Comparison of ENCODE assay signal across 8 cellular contexts in genomic region chr7:107579881-107580715, GRCh38. TPM values are rescaled to one million over a fixed set of nuclear protein-coding genes. Genes with fewer than 3 reads are reported as not detected.
DNase-seq lines count a peak whose midpoint lies in the region; ATAC-seq and TF ChIP-seq lines count a peak whose summit lies in the region.

Gene BCAP29 (plus strand): TSS chr7:107580246. CDS start chr7:107580773, 527 bp downstream.

- no peaks in the 10 kb centered on the region for H3K9me3 ChIP-seq in duodenal mucosa (ENCODE audit: control insufficient read depth in 1 of 2, low read length in 2 of 2)

- DNase-seq in BJ (ENCODE audit: low read depth) (no peak), NCI-H526 treated with DMSO at 0.1 percent for 48 hours (lab: John Stamatoyannopoulos, UW) (peak; percentile 92), lower leg skin (ENCODE audit: low spot score in 2 of 2) (peak; percentile 44 to 94)
- peak; percentile 47 to 49 for DNase-seq in activated CD4-positive, alpha-beta T cell treated with anti-CD3 and anti-CD28 coated beads, Interleukin-2, amount 50 U/mL, for 4 hours
- peak; percentile 61 to 69 for DNase-seq in stimulated activated CD4-positive, alpha-beta T cell treated with anti-CD3 and anti-CD28 coated beads, Interleukin-4, amount 100 ng/mL, for 48 hours (ENCODE audit: low read depth in 2 of 2)

- peak; percentile 23; the same call in 1 of the 2 replicates for TF ChIP-seq CTCF in BJ (IDR thresholded peaks at IDR 0.05; ENCODE audit: insufficient read depth, low read depth, low read length)
- no peak for TF ChIP-seq CTCF in lower leg skin (IDR thresholded peaks at IDR 0.05)

- intact Hi-C loops in lower leg skin (cut with DNase I; ENCODE audit: low total_unique reads) = no loop called here

- H3K4me3 ChIP-seq in BJ (ENCODE audit: low read depth, low read length) = peak within 1 kb of the TSS; percentile 69
- peak within 1 kb of the TSS; percentile 88 to 94 for H3K4me3 ChIP-seq in duodenal mucosa (ENCODE audit: low read depth in 1 of 2, low read length in 2 of 2)
- H3K4me3 ChIP-seq in lower leg skin (ENCODE audit: low read depth, poor library complexity, severe bottlenecking) = peak within 1 kb of the TSS; percentile 90

- H3K27me3 ChIP-seq in BJ (ENCODE audit: control insufficient read depth, insufficient read depth, low read length) (no peaks in the 10 kb centered on the region), duodenal mucosa (ENCODE audit: control insufficient read depth in 1 of 2, insufficient read depth in 2 of 2, low read length in 2 of 2) (no peaks in the 10 kb centered on the region)

- no peak for TF ChIP-seq POLR2A in lower leg skin (IDR thresholded peaks at IDR 0.05)

- 1% methylated on average over 35 to 68 of the region's 89 CpGs for WGBS in lower leg skin, 2 donors

- CTCF ChIA-PET in BJ (lab: Yijun Ruan, JAX) = interaction anchor here (0.7 to 1.4 kb wide), 2 partner anchors 117 to 147 kb away, joined by 3 read pairs; no protein-coding TSS in a partner anchor

- POLR2A ChIA-PET in BJ (lab: Charles Lee) = no interaction called here

- ATAC-seq in GM19025 (IDR thresholded peaks at IDR 0.05; ENCODE audit: low read depth, unreplicated experiment) (peak; percentile 94), HG03196 (IDR thresholded peaks at IDR 0.05; ENCODE audit: unreplicated experiment) (peak; percentile 83)

- H3K27ac ChIP-seq in duodenal mucosa (ENCODE audit: low read depth, low read length) = peak within 1 kb of the TSS; percentile 71

- H3K9ac ChIP-seq in duodenal mucosa (ENCODE audit: low read depth in 1 of 2, low read length in 2 of 2) = peak within 1 kb of the TSS; percentile 90 to 92

- peaks cover 10 to 12% of the 10 kb centered on the region in 2 donors for H3K4me1 ChIP-seq in duodenal mucosa (ENCODE audit: control insufficient read depth in 1 of 2, insufficient read depth in 2 of 2, low read length in 2 of 2)

- H3K36me3 ChIP-seq in BJ (ENCODE audit: control insufficient read depth, insufficient read depth, low read length) (no peaks in the 10 kb centered on the region), duodenal mucosa (ENCODE audit: control insufficient read depth in 1 of 2, insufficient read depth in 2 of 2, low read length in 2 of 2) (peaks cover 0 to 4% of the 10 kb centered on the region in 2 donors)

RNA-seq across cellular contexts. Expression of gene BCAP29, which starts in this region (rescaled TPM):
- 20.3 and 57.3 TPM in 2 replicates for polyA plus RNA-seq in BJ (2011; rRNA removed)
- 11.8 and 16.4 TPM in 2 replicates for polyA minus RNA-seq in BJ (2011; rRNA and poly(A)+ RNA removed)
- 10 to 100 TPM; 53.3 to 81.7 (median 75.9) TPM for total RNA-seq in lower leg skin
